1 cellular context compared by ENCODE assay signal in the genomic region with DNA sequence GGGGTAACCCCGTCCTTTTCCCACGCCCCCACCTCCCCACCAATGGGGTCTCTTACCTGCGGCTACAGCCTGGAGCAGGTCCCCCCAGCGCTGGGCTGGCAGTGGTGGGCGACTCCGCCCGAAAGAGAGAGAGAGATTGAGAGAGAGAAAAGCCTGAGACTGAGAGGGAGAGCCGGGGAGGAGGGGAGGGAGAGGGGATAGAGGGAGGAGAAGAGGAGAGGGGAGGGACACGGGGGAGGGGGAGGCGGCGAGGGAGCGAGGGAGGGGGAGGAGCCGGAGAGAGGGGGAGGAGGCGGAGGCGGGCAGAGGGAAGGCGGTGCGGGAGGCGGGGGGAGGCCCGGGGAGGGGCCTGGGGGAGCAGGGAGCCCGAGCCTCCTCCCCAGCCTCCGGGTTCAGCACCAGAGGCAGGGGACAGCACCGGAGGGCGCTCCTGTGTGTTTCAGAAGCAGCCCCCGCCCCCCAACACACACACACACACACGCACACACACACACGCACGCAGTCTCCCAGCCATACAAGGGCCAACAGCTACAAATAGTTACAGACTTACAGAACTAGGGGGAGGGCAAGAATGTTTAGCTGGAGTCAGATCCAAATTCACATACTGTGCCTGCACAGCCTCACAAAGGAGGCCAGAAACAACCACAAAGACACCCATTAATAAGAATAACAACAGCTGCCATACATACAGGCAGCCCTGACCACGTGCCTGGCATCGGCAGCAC.
TF ChIP-seq lines count a peak whose summit lies in the region.

A gene with protein sequence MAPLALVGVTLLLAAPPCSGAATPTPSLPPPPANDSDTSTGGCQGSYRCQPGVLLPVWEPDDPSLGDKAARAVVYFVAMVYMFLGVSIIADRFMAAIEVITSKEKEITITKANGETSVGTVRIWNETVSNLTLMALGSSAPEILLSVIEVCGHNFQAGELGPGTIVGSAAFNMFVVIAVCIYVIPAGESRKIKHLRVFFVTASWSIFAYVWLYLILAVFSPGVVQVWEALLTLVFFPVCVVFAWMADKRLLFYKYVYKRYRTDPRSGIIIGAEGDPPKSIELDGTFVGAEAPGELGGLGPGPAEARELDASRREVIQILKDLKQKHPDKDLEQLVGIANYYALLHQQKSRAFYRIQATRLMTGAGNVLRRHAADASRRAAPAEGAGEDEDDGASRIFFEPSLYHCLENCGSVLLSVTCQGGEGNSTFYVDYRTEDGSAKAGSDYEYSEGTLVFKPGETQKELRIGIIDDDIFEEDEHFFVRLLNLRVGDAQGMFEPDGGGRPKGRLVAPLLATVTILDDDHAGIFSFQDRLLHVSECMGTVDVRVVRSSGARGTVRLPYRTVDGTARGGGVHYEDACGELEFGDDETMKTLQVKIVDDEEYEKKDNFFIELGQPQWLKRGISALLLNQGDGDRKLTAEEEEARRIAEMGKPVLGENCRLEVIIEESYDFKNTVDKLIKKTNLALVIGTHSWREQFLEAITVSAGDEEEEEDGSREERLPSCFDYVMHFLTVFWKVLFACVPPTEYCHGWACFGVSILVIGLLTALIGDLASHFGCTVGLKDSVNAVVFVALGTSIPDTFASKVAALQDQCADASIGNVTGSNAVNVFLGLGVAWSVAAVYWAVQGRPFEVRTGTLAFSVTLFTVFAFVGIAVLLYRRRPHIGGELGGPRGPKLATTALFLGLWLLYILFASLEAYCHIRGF (minus strand): TSS at position 161 of the 725 bp plus-strand sequence. CDS start 5,490 bp downstream, outside the sequence.

TF ChIP-seq in K562, 482 proteins besides CTCF, POLR2A, EP300 and RAD21 (continued from another document and continues in another):
- peak in 1 of 2 experiments; percentile 89; a peak in 1 of 4 replicates for TF ChIP-seq SIN3A (IDR thresholded peaks at IDR 0.05; ENCODE audit: borderline replicate concordance in 2 of 2, control insufficient read depth in 1 of 2, low read depth in 2 of 2, low read length in 2 of 2)
- TF ChIP-seq SLC30A9 (CRISPR knock-in tag; IDR thresholded peaks at IDR 0.05) = no peak
- peak; percentile 47; the same call in 1 of the 2 replicates for TF ChIP-seq PHF21A (IDR thresholded peaks at IDR 0.05; ENCODE audit: borderline replicate concordance, low read depth)
- no peak for TF ChIP-seq DEAF1 (CRISPR knock-in tag; IDR thresholded peaks at IDR 0.05)
- no peak for TF ChIP-seq RFX1 (IDR thresholded peaks at IDR 0.05)
- no peak for TF ChIP-seq ZBED1 (IDR thresholded peaks at IDR 0.05)
- TF ChIP-seq ZNF175 (CRISPR knock-in tag; IDR thresholded peaks at IDR 0.05; ENCODE audit: low read depth) = no peak
- no peak for TF ChIP-seq NFE2 (IDR thresholded peaks at IDR 0.05; ENCODE audit: low read depth)
- TF ChIP-seq ZNF253 (CRISPR knock-in tag; conservative IDR thresholded peaks at IDR 0.05) = no peak
- TF ChIP-seq, protein P1, sequence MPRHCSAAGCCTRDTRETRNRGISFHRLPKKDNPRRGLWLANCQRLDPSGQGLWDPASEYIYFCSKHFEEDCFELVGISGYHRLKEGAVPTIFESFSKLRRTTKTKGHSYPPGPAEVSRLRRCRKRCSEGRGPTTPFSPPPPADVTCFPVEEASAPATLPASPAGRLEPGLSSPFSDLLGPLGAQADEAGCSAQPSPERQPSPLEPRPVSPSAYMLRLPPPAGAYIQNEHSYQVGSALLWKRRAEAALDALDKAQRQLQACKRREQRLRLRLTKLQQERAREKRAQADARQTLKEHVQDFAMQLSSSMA (CRISPR knock-in tag; IDR thresholded peaks at IDR 0.05) = no peak
- no peak for TF ChIP-seq PHTF2 (CRISPR knock-in tag; IDR thresholded peaks at IDR 0.05)
- TF ChIP-seq ATF1 (CRISPR knock-in tag; IDR thresholded peaks at IDR 0.05) = no peak
- TF ChIP-seq ATF1 (tag; IDR thresholded peaks at IDR 0.05) = no peak
- no peak for TF ChIP-seq ZNF655 (CRISPR knock-in tag; IDR thresholded peaks at IDR 0.05)
- TF ChIP-seq SAFB (IDR thresholded peaks at IDR 0.05; ENCODE audit: borderline replicate concordance, low read depth, low read length) = no peak
- peak; percentile 80 for TF ChIP-seq ZNF263 (CRISPR knock-in tag; IDR thresholded peaks at IDR 0.05; ENCODE audit: borderline replicate concordance)
- TF ChIP-seq ESRRA (IDR thresholded peaks at IDR 0.05; ENCODE audit: borderline replicate concordance, low read depth) = no peak
- TF ChIP-seq, protein P2, sequence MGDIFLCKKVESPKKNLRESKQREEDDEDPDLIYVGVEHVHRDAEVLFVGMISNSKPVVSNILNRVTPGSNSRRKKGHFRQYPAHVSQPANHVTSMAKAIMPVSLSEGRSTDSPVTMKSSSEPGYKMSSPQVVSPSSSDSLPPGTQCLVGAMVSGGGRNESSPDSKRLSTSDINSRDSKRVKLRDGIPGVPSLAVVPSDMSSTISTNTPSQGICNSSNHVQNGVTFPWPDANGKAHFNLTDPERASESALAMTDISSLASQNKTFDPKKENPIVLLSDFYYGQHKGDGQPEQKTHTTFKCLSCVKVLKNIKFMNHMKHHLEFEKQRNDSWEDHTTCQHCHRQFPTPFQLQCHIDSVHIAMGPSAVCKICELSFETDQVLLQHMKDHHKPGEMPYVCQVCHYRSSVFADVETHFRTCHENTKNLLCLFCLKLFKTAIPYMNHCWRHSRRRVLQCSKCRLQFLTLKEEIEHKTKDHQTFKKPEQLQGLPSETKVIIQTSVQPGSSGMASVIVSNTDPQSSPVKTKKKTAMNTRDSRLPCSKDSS (IDR thresholded peaks at IDR 0.05; ENCODE audit: low read depth, partially characterized antibody) = no peak
- TF ChIP-seq, protein P3, sequence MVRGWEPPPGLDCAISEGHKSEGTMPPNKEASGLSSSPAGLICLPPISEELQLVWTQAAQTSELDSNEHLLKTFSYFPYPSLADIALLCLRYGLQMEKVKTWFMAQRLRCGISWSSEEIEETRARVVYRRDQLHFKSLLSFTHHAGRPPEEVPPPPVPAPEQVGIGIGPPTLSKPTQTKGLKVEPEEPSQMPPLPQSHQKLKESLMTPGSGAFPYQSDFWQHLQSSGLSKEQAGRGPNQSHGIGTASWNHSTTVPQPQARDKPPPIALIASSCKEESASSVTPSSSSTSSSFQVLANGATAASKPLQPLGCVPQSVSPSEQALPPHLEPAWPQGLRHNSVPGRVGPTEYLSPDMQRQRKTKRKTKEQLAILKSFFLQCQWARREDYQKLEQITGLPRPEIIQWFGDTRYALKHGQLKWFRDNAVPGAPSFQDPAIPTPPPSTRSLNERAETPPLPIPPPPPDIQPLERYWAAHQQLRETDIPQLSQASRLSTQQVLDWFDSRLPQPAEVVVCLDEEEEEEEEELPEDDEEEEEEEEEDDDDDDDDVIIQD (CRISPR knock-in tag; IDR thresholded peaks at IDR 0.05) = no peak
- TF ChIP-seq RFX5 (IDR thresholded peaks at IDR 0.05; ENCODE audit: low read depth, low read length) = no peak
- TF ChIP-seq HCFC1 (IDR thresholded peaks at IDR 0.05; ENCODE audit: low read depth, low read length) = no peak
- no peak for TF ChIP-seq RBM25 (IDR thresholded peaks at IDR 0.05; ENCODE audit: low read depth, low read length, severe bottlenecking)
- TF ChIP-seq ZNF134 (CRISPR knock-in tag; conservative IDR thresholded peaks at IDR 0.05) = no peak
- TF ChIP-seq ILF3 (IDR thresholded peaks at IDR 0.05; ENCODE audit: borderline replicate concordance) = no peak
- TF ChIP-seq U2AF1 (optimal IDR thresholded peaks at IDR 0.05; ENCODE audit: low read depth, low read length) = no peak
- no peak for TF ChIP-seq RBFOX2 (IDR thresholded peaks at IDR 0.05; ENCODE audit: low read depth, low read length)
- TF ChIP-seq ZNF146 (CRISPR knock-in tag; IDR thresholded peaks at IDR 0.05; ENCODE audit: unreplicated experiment) = no peak
- TF ChIP-seq, protein P4, sequence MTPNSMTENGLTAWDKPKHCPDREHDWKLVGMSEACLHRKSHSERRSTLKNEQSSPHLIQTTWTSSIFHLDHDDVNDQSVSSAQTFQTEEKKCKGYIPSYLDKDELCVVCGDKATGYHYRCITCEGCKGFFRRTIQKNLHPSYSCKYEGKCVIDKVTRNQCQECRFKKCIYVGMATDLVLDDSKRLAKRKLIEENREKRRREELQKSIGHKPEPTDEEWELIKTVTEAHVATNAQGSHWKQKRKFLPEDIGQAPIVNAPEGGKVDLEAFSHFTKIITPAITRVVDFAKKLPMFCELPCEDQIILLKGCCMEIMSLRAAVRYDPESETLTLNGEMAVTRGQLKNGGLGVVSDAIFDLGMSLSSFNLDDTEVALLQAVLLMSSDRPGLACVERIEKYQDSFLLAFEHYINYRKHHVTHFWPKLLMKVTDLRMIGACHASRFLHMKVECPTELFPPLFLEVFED (CRISPR knock-in tag; conservative IDR thresholded peaks at IDR 0.05) = peak; percentile 78; the same call in 1 of the 2 replicates
- TF ChIP-seq RBM39 (optimal IDR thresholded peaks at IDR 0.05; ENCODE audit: low read depth, low read length) = no peak
- TF ChIP-seq DLX4 (CRISPR knock-in tag; IDR thresholded peaks at IDR 0.05) = no peak
- peak; percentile 66 for TF ChIP-seq MAX (CRISPR knock-in tag; IDR thresholded peaks at IDR 0.05)
- no peak for TF ChIP-seq NFXL1 (CRISPR knock-in tag; IDR thresholded peaks at IDR 0.05)
- no peak for TF ChIP-seq KAT8 (IDR thresholded peaks at IDR 0.05; ENCODE audit: low read depth)
- TF ChIP-seq ETV5 (CRISPR knock-in tag; IDR thresholded peaks at IDR 0.05; ENCODE audit: low read depth) = peak; percentile 55; the same call in 1 of the 2 replicates
- TF ChIP-seq ZBTB17 (CRISPR knock-in tag; IDR thresholded peaks at IDR 0.05) = no peak
- TF ChIP-seq SMC3 (conservative IDR thresholded peaks at IDR 0.05; ENCODE audit: insufficient read depth, low read depth, low read length) = no peak
- TF ChIP-seq CHD2 (IDR thresholded peaks at IDR 0.05; ENCODE audit: low read depth, low read length) = no peak
- no peak for TF ChIP-seq KLF1 (tag; IDR thresholded peaks at IDR 0.05)
- no peak for TF ChIP-seq ELK3 (CRISPR knock-in tag; IDR thresholded peaks at IDR 0.05)
- TF ChIP-seq ZNF444 (CRISPR knock-in tag; IDR thresholded peaks at IDR 0.05) = no peak
- TF ChIP-seq, protein P5, sequence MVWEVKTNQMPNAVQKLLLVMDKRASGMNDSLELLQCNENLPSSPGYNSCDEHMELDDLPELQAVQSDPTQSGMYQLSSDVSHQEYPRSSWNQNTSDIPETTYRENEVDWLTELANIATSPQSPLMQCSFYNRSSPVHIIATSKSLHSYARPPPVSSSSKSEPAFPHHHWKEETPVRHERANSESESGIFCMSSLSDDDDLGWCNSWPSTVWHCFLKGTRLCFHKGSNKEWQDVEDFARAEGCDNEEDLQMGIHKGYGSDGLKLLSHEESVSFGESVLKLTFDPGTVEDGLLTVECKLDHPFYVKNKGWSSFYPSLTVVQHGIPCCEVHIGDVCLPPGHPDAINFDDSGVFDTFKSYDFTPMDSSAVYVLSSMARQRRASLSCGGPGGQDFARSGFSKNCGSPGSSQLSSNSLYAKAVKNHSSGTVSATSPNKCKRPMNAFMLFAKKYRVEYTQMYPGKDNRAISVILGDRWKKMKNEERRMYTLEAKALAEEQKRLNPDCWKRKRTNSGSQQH (CRISPR knock-in tag; IDR thresholded peaks at IDR 0.05) = no peak
- no peak for TF ChIP-seq MTA1 (IDR thresholded peaks at IDR 0.05; ENCODE audit: borderline replicate concordance)
- TF ChIP-seq NKRF (IDR thresholded peaks at IDR 0.05; ENCODE audit: borderline replicate concordance) = peak; percentile 87
